In genomic region chr20:46694484-46694883, GRCh38 we compare ENCODE assay signal across 11 cellular contexts. TPM values are rescaled to one million over a fixed set of nuclear protein-coding genes. Genes with fewer than 3 reads are reported as not detected.
DNase-seq lines count a peak whose midpoint lies in the region; ATAC-seq and TF ChIP-seq lines count a peak whose summit lies in the region.
"Had no signal": no experiment of that assay in that cellular context is flagged by ENCODE, and none has a peak within 500 bp of the region (broad histone marks: within the 10 kb centered on the region; RNA-seq: fewer than 3 reads in every experiment).

No MANE protein-coding gene starts in this region.

- TF ChIP-seq CTCF in fibroblast of mammary gland (conservative IDR thresholded peaks at IDR 0.05; ENCODE audit: control insufficient read depth, insufficient read depth, low read depth, low read length) = no peak

- peaks cover 11% of the 10 kb centered on the region for H3K4me1 Mint-ChIP-seq in T-helper 2 cell treated with Interferon-gamma antibody and Interleukin-4, amounts not matched to agents 5 μg/mL and 100 μg/mL, for 36 hours (ENCODE audit: low read depth)
- H3K4me1 Mint-ChIP-seq: nephron had no signal

- no peak overlapping the region for H3K4me3 ChIP-seq in fibroblast of mammary gland (ENCODE audit: control insufficient read depth, low read depth, low read length)

- H3K4me3 Mint-ChIP-seq in T-helper 2 cell treated with Interferon-gamma antibody and Interleukin-4, amounts not matched to agents 5 μg/mL and 100 μg/mL, for 36 hours = no peak overlapping the region
- H3K4me3 Mint-ChIP-seq: activated T-cell treated with anti-CD3 and anti-CD28 coated beads, Interleukin-2, amount 50 U/mL, for 4 hours; nephron had no signal

- no peak for ATAC-seq in GM19452 (IDR thresholded peaks at IDR 0.05; ENCODE audit: unreplicated experiment)
- ATAC-seq: activated T-cell treated with anti-CD3 and anti-CD28 coated beads, Interleukin-2, amount 50 U/mL, for 4 hours had no signal

- peaks cover 4% of the 10 kb centered on the region for H3K27me3 Mint-ChIP-seq in T-helper 2 cell treated with Interferon-gamma antibody and Interleukin-4, amounts not matched to agents 5 μg/mL and 100 μg/mL, for 36 hours (ENCODE audit: low read depth)

- H3K36me3 Mint-ChIP-seq in T-helper 2 cell treated with Interferon-gamma antibody and Interleukin-4, amounts not matched to agents 5 μg/mL and 100 μg/mL, for 36 hours (ENCODE audit: low read depth) = no peaks in the 10 kb centered on the region

- no peaks in the 10 kb centered on the region for H3K9me3 Mint-ChIP-seq in T-helper 2 cell treated with Interferon-gamma antibody and Interleukin-4, amounts not matched to agents 5 μg/mL and 100 μg/mL, for 36 hours
- H3K9me3 Mint-ChIP-seq: activated T-cell treated with anti-CD3 and anti-CD28 coated beads, Interleukin-2, amount 50 U/mL, for 4 hours; nephron had no signal

- H3K27ac Mint-ChIP-seq in T-helper 2 cell treated with Interferon-gamma antibody and Interleukin-4, amounts not matched to agents 5 μg/mL and 100 μg/mL, for 36 hours = no peak overlapping the region

- DNase-seq in HT1080 (ENCODE audit: low read depth) = peak; percentile 31
- peak; percentile 93 for DNase-seq in OCI-M1 (lab: John Stamatoyannopoulos, UW)
- DNase-seq in fibroblast of mammary gland (ENCODE audit: low read depth) = peak; percentile 78
- DNase-seq in renal cortical epithelial cell (ENCODE audit: low read depth) = peak; percentile 29
- DNase-seq in DMS153 (lab: John Stamatoyannopoulos, UW) = no peak
- DNase-seq in T-helper 2 cell treated with Interferon-gamma antibody and Interleukin-4, amounts not matched to agents 5 μg/mL and 100 μg/mL, for 36 hours (ENCODE audit: low spot score) = no peak
- DNase-seq in DMS114 treated with DMSO at 0.1 percent for 48 hours (lab: John Stamatoyannopoulos, UW; ENCODE audit: unreplicated experiment) = no peak
- DNase-seq: activated T-cell treated with anti-CD3 and anti-CD28 coated beads, Interleukin-2, amount 50 U/mL, for 4 hours; NCI-H526 treated with DMSO at 0.1 percent for 48 hours had no signal

RNA-seq across cellular contexts. Expression of gene TP53RK, which starts 5.2 kb away (rescaled TPM):
- 19.3 and 23.8 TPM in 2 replicates for total RNA-seq in HT1080 (2014; rRNA removed; shearing (Covaris generic))
- 10.2 and 11.0 TPM in 2 replicates for polyA plus RNA-seq in HT1080 (2015; cell fraction: cytosol; rRNA removed)
- polyA plus RNA-seq in HT1080 (2015; cell fraction: nucleus; rRNA removed) = 6.1 and 6.5 TPM in 2 replicates
- total RNA-seq in renal cortical epithelial cell = 16.0 and 22.4 TPM in 2 replicates

RNA-seq across cellular contexts. Expression of gene SLC2A10, which starts 15.0 kb away (rescaled TPM):
- 0.55 TPM in 1 of 2 replicates, not detected in the other for total RNA-seq in HT1080 (2014; rRNA removed; shearing (Covaris generic))
- polyA plus RNA-seq in HT1080 (2015; cell fraction: cytosol; rRNA removed) = 0.10 and 0.15 TPM in 2 replicates
- 0.09 TPM in 1 of 2 replicates, not detected in the other for polyA plus RNA-seq in HT1080 (2015; cell fraction: nucleus; rRNA removed)
- 8.0 and 13.9 TPM in 2 replicates for total RNA-seq in renal cortical epithelial cell
- total RNA-seq: activated T-cell treated with anti-CD3 and anti-CD28 coated beads, Interleukin-2, amount 50 U/mL, for 4 hours had no signal

RNA-seq across cellular contexts. Expression of gene SLC13A3, which starts 43.2 kb away (rescaled TPM):
- total RNA-seq in HT1080 (2014; rRNA removed; shearing (Covaris generic)) = not detected in 2 replicates
- not detected in 2 replicates for polyA plus RNA-seq in HT1080 (2015; cell fraction: cytosol; rRNA removed)
- 0.07 TPM in 1 of 2 replicates, not detected in the other for polyA plus RNA-seq in HT1080 (2015; cell fraction: nucleus; rRNA removed)
- 1.4 and 4.2 TPM in 2 replicates for total RNA-seq in renal cortical epithelial cell

Comparison
In these comparisons a context has a peak if more than half of its experiments do, and no peak if none do; other contexts are left out.
1. DNase-seq: peak in HT1080 (single experiment), OCI-M1 (single experiment), fibroblast of mammary gland (single experiment) and renal cortical epithelial cell (single experiment); none in DMS153 (single experiment), T-helper 2 cell treated with Interferon-gamma antibody and Interleukin-4, amounts not matched to agents 5 μg/mL and 100 μg/mL, for 36 hours (single experiment) and DMS114 treated with DMSO at 0.1 percent for 48 hours (single experiment).